Comparison of ENCODE assay signal across 11 cellular contexts in the genomic region with DNA sequence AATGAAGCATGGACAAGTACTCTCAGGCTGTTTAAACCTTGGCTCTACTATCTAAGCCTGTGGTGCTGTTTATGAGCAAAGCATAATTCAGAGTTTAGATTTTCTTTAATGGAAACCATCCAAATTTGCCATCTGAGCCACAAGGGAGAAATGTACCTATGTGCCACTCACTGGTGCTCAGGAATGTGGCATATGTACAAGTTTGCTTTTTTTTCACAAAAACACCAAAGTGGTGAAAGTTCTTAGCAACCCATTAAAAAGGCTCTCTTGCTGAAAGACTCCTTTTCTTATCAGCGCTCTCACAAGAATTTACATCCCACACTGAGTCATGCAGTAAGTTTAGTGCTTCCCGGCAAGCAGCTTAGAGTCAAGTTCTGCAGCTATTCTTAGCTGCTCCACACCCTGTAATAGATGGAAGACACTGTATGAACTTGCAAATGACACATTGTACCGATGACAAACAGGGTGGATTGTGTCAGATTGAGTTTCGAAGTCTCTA. TPM values are rescaled to one million over a fixed set of nuclear protein-coding genes. Genes with fewer than 3 reads are reported as not detected.
DNase-seq lines count a peak whose midpoint lies in the region; ATAC-seq and TF ChIP-seq lines count a peak whose summit lies in the region.
"Had no signal": no experiment of that assay in that cellular context is flagged by ENCODE, and none has a peak within 500 bp of the region (broad histone marks: within the 10 kb centered on the region; RNA-seq: fewer than 3 reads in every experiment).

No MANE protein-coding gene starts in this region.

- WGBS in trophoblast cell (ENCODE audit: extremely low coverage, insufficient coverage, insufficient read length): no CpG with 5 or more reads among the region's 4 CpGs
- 2 to 4% (median 4%) methylated on average over 4 of the region's 4 CpGs for WGBS in ovary, 3 donors

- H3K4ac ChIP-seq in trophoblast cell (ENCODE audit: low read depth, low read length): no peak overlapping the region

- H3K4me2 ChIP-seq in trophoblast cell (ENCODE audit: low read length): no peak overlapping the region

- no peaks in the 10 kb centered on the region for H3K79me2 ChIP-seq in trophoblast cell (ENCODE audit: control insufficient read depth, insufficient read depth, low read length, poor library complexity)

- H3K14ac ChIP-seq in trophoblast cell (ENCODE audit: low read length): no peak overlapping the region

- no peak for ATAC-seq in HG03095 (IDR thresholded peaks at IDR 0.05; ENCODE audit: unreplicated experiment)
- no peak for ATAC-seq in GM18867 (IDR thresholded peaks at IDR 0.05; ENCODE audit: unreplicated experiment)

- H3K9me3 ChIP-seq in Peyer's patch (no peaks in the 10 kb centered on the region), trophoblast cell (ENCODE audit: insufficient read depth, low read depth, low read length) (no peaks in the 10 kb centered on the region), ovary (no peaks in the 10 kb centered on the region)

- H4K12ac ChIP-seq in trophoblast cell (ENCODE audit: low read depth, low read length): no peak overlapping the region

- TF ChIP-seq CTCF in Peyer's patch (IDR thresholded peaks at IDR 0.05) (no peak), fibroblast of villous mesenchyme (IDR thresholded peaks at IDR 0.05; ENCODE audit: insufficient read depth, low read depth, low read length) (no peak), ovary (IDR thresholded peaks at IDR 0.05) (no peak)

- DNase-seq in Daoy (ENCODE audit: low read depth) (peak; percentile 73), Peyer's patch (peak in 1 of 3 donors; percentile 78), fibroblast of villous mesenchyme (ENCODE audit: low read depth) (peak; percentile 95), trophoblast cell (peak; percentile 43 to 71), SKM-1 treated with dmso at 0.1 percent for 144 hours (lab: John Stamatoyannopoulos, UW; ENCODE audit: unreplicated experiment) (no peak), ovary (no peak)
- DNase-seq: activated CD4-positive, alpha-beta T cell treated with anti-CD3 and anti-CD28 coated beads, Interleukin-2, amount 50 U/mL, for 4 hours; hippocampal formation; KBM-7 had no signal

- no peak overlapping the region for H2AFZ ChIP-seq in trophoblast cell (ENCODE audit: insufficient read depth, low read length, poor library complexity)

- intact Hi-C loops in ovary (cut with DNase I): no loop called here

- H2BK12ac ChIP-seq in trophoblast cell (ENCODE audit: low read length): no peak overlapping the region

- H3K4me1 ChIP-seq in Peyer's patch: peaks cover 0 to 9% (median 0%) of the 10 kb centered on the region in 4 donors
- H3K4me1 ChIP-seq in trophoblast cell (ENCODE audit: control insufficient read depth in 1 of 2, insufficient read depth in 2 of 2, low read length in 2 of 2): no peaks in the 10 kb centered on the region
- peaks cover 2% of the 10 kb centered on the region for H3K4me1 ChIP-seq in ovary (ENCODE audit: insufficient read depth)

- H3K4me3 ChIP-seq in Peyer's patch (peak overlapping the region in 1 of 4 donors; percentile 17), fibroblast of villous mesenchyme (ENCODE audit: low read depth, low read length) (peak overlapping the region; percentile 42), trophoblast cell (ENCODE audit: low read depth, low read length) (no peak overlapping the region), ovary (no peak overlapping the region)

- peak overlapping the region in 3 of 4 donors; percentile 31 to 85 (median 77) for H3K27ac ChIP-seq in Peyer's patch
- H3K27ac ChIP-seq in trophoblast cell (ENCODE audit: low read depth, low read length): no peak overlapping the region
- H3K27ac ChIP-seq in ovary: no peak overlapping the region

- no peak for TF ChIP-seq EP300 in ovary (IDR thresholded peaks at IDR 0.05)

- no peak overlapping the region for H3K18ac ChIP-seq in trophoblast cell (ENCODE audit: low read length)

- no peak overlapping the region for H2BK120ac ChIP-seq in trophoblast cell (ENCODE audit: insufficient read depth, low read length, poor library complexity)

- H2AK5ac ChIP-seq in trophoblast cell (ENCODE audit: low read length): no peak overlapping the region

- no peak overlapping the region for H3K23ac ChIP-seq in trophoblast cell (ENCODE audit: low read length)

- TF ChIP-seq POLR2A in Peyer's patch (IDR thresholded peaks at IDR 0.05) (peak in 1 of 2 donors; percentile 18), ovary (IDR thresholded peaks at IDR 0.05) (no peak)

- H3K27me3 ChIP-seq in Peyer's patch (no peaks in the 10 kb centered on the region), trophoblast cell (ENCODE audit: insufficient read depth, low read length) (no peaks in the 10 kb centered on the region), ovary (no peaks in the 10 kb centered on the region)

- no peak overlapping the region for H4K91ac ChIP-seq in trophoblast cell (ENCODE audit: low read depth, low read length)

- no peak overlapping the region for H4K8ac ChIP-seq in trophoblast cell (ENCODE audit: low read depth, low read length)

- H3K36me3 ChIP-seq in Peyer's patch (no peaks in the 10 kb centered on the region), trophoblast cell (ENCODE audit: control insufficient read depth in 1 of 2, insufficient read depth in 2 of 2, low read length in 2 of 2) (no peaks in the 10 kb centered on the region), ovary (no peaks in the 10 kb centered on the region)

- no peak overlapping the region for H2BK5ac ChIP-seq in trophoblast cell (ENCODE audit: low read depth, low read length, poor library complexity)

- H3K9ac ChIP-seq in trophoblast cell (ENCODE audit: low read length): no peak overlapping the region

- H3K79me1 ChIP-seq in trophoblast cell (ENCODE audit: low read length): no peaks in the 10 kb centered on the region

RNA-seq across cellular contexts. Expression of a gene that starts 57.3 kb away (rescaled TPM):
- total RNA-seq in Daoy (2014; rRNA removed; shearing (Covaris generic)): not detected in 2 replicates
- total RNA-seq in Peyer's patch (10 to 100 TPM in 2 of 4 donors, 1 to 10 TPM in 1, not detected in 1; 8.8 to 32.1 (median 15.3) TPM), fibroblast of villous mesenchyme (not detected in 2 replicates), ovary (1 to 10 TPM in 1 of 7 donors, under 1 TPM in 2, not detected in 4; 0.15 to 1.2 (median 0.40) TPM)
- polyA plus RNA-seq in trophoblast cell (2013): 0.04 and 0.07 TPM in 2 replicates
- under 1 TPM; 0.05 to 0.70 TPM for polyA plus RNA-seq in ovary

Comparison
In these comparisons a context has a peak if more than half of its experiments do, and no peak if none do; other contexts are left out.
1. DNase-seq: peak in Daoy (single experiment), fibroblast of villous mesenchyme (single experiment) and trophoblast cell (2 of 2); none in SKM-1 treated with dmso at 0.1 percent for 144 hours (single experiment) and ovary (0 of 5).
2. H3K27ac ChIP-seq: peak in Peyer's patch (3 of 4); none in trophoblast cell (single experiment) and ovary (0 of 2).